Comparison of ENCODE assay signal across 27 cellular contexts in the genomic region with DNA sequence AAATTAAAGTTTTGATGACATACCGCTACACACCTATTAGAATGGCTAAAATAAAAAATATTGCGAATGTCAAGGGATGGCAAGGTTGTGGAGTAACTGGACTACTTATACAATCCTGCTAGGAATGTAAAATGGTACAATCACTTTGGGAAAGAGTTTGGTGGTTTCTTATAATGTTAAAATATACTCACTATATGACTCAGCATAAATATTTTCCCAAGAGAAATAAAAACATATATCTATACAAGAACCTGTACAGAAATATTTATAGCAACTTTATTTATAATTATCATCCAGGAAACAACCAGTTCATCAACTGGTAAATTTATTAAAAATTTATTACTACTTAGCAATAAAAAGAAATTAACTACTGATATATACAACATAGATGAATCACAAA.
DNase-seq lines count a peak whose midpoint lies in the region; ATAC-seq, FAIRE-seq and TF ChIP-seq lines count a peak whose summit lies in the region.
"Had no signal": no experiment of that assay in that cellular context is flagged by ENCODE, and none has a peak within 500 bp of the region (broad histone marks: within the 10 kb centered on the region; RNA-seq: fewer than 3 reads in every experiment).

No MANE protein-coding gene starts in this region.

- H3K27me3 Mint-ChIP-seq in activated T-helper 1 cell treated with anti-CD3 and anti-CD28 coated beads, Interleukin-12 subunit alpha, Interleukin-12 subunit beta, Interleukin-2, Interleukin-4 antibody, amounts not matched to agents 30 ng/mL and 10 ng/mL and 1 ng/mL, durations not matched to agents 14 hours and 24 hours and 36 hours (ENCODE audit: insufficient read depth) = no peaks in the 10 kb centered on the region
- H3K27me3 Mint-ChIP-seq: CD4-positive, alpha-beta memory T cell; CD4-positive, CD25-positive, alpha-beta regulatory T cell; CD8-positive, alpha-beta memory T cell had no signal

- TF ChIP-seq EP300 in HepG2 (IDR thresholded peaks at IDR 0.05; ENCODE audit: low read depth in 2 of 2, low read length in 2 of 2) (no peak), HepG2 (CRISPR knock-in tag; IDR thresholded peaks at IDR 0.05; ENCODE audit: borderline replicate concordance) (no peak)

- H3K36me3 ChIP-seq in HepG2 (replicated peaks in 1 of 2; ENCODE audit: control insufficient read depth in 1 of 2, insufficient read depth in 2 of 2, low read length in 2 of 2) = no peaks in the 10 kb centered on the region
- H3K36me3 ChIP-seq in right lobe of liver = no peaks in the 10 kb centered on the region
- H3K36me3 ChIP-seq in IMR-90 (ENCODE audit: control insufficient read depth, insufficient read depth, low read length) = no peaks in the 10 kb centered on the region
- no peaks in the 10 kb centered on the region for H3K36me3 ChIP-seq in pancreas
- H3K36me3 ChIP-seq: BE2C, BLaER1 had no signal

- H4K5ac ChIP-seq in IMR-90 (ENCODE audit: low read depth, low read length) = no peak overlapping the region

- H3K27ac ChIP-seq in HepG2 (ENCODE audit: extremely low read length, insufficient read depth, low read length) (no peak overlapping the region), right lobe of liver (no peak overlapping the region), IMR-90 (ENCODE audit: insufficient read depth, low read length) (no peak overlapping the region), pancreas (no peak overlapping the region)
- H3K27ac ChIP-seq: BLaER1 had no signal

- H3K79me1 ChIP-seq in IMR-90 (ENCODE audit: low read depth in 1 of 2, low read length in 2 of 2) = no peaks in the 10 kb centered on the region

- H3K9me3 Mint-ChIP-seq in activated T-helper 1 cell treated with anti-CD3 and anti-CD28 coated beads, Interleukin-12 subunit alpha, Interleukin-12 subunit beta, Interleukin-2, Interleukin-4 antibody, amounts not matched to agents 30 ng/mL and 10 ng/mL and 1 ng/mL, durations not matched to agents 14 hours and 24 hours and 36 hours = no peaks in the 10 kb centered on the region
- H3K9me3 Mint-ChIP-seq: CD4-positive, alpha-beta memory T cell; CD8-positive, alpha-beta memory T cell had no signal

- no peak for FAIRE-seq in HepG2 (lab: Jason Lieb, UNC)
- FAIRE-seq in colon (lab: Jason Lieb, UNC) = peak; percentile 21
- peak; percentile 34 for FAIRE-seq in pancreas (lab: Jason Lieb, UNC)
- FAIRE-seq: GM12878, GM12892, GM18507 had no signal

- no peak overlapping the region for H3K56ac ChIP-seq in IMR-90 (ENCODE audit: extremely low read depth, insufficient read depth, low read length)

- TF ChIP-seq POLR2A in HepG2 (IDR thresholded peaks at IDR 0.05; ENCODE audit: insufficient read depth in 1 of 2, low read depth in 2 of 2, low read length in 2 of 2) (no peak), right lobe of liver (IDR thresholded peaks at IDR 0.05) (no peak), IMR-90 (IDR thresholded peaks at IDR 0.05; ENCODE audit: low read depth, low read length) (no peak)

- CTCF ChIA-PET in HepG2 (lab: Yijun Ruan, JAX; ENCODE audit: low intra/inter-chr PET ratio, low total read pairs) = no interaction called here
- CTCF ChIA-PET in IMR-90 (lab: Yijun Ruan, JAX) = no interaction called here

- H2AK9ac ChIP-seq in IMR-90 (replicated peaks; ENCODE audit: low read depth, low read length, poor library complexity) = no peak overlapping the region

- H3K4me3 ChIP-seq in HepG2 (replicated peaks in 1 of 3; ENCODE audit: insufficient read depth in 1 of 3, low read depth in 2 of 3, low read length in 3 of 3) (no peak overlapping the region), right lobe of liver (no peak overlapping the region), IMR-90 (ENCODE audit: insufficient read depth, low read depth, low read length) (no peak overlapping the region), pancreas (no peak overlapping the region)
- H3K4me3 ChIP-seq: BLaER1, GM12878 had no signal

- H3K27me3 ChIP-seq in HepG2 (ENCODE audit: control insufficient read depth in 1 of 2, insufficient read depth in 2 of 2, low read length in 2 of 2) (no peaks in the 10 kb centered on the region), right lobe of liver (no peaks in the 10 kb centered on the region), IMR-90 (ENCODE audit: control insufficient read depth, insufficient read depth, low read length) (no peaks in the 10 kb centered on the region), pancreas (no peaks in the 10 kb centered on the region)
- H3K27me3 ChIP-seq: BE2C, BLaER1 had no signal

- dilution Hi-C loops in IMR-90 (cut with HindIII; ENCODE audit: low sequenced_read_pairs, unreplicated experiment) = no loop called here

- H4K20me1 ChIP-seq in HepG2 (ENCODE audit: insufficient read depth, low read length) (no peaks in the 10 kb centered on the region), IMR-90 (ENCODE audit: insufficient read depth, low read length) (no peaks in the 10 kb centered on the region)
- H4K20me1 ChIP-seq: BLaER1 had no signal

- no peak overlapping the region for H2BK15ac ChIP-seq in IMR-90 (ENCODE audit: low read depth, low read length)

- TF ChIP-seq RAD21 in HepG2 (CRISPR knock-in tag; IDR thresholded peaks at IDR 0.05) (no peak), IMR-90 (IDR thresholded peaks at IDR 0.05; ENCODE audit: low read length) (no peak)

- H3K9me3 ChIP-seq in HepG2 (ENCODE audit: low read length) (no peaks in the 10 kb centered on the region), right lobe of liver (no peaks in the 10 kb centered on the region), IMR-90 (ENCODE audit: control insufficient read depth, insufficient read depth, low read length) (no peaks in the 10 kb centered on the region), pancreas (no peaks in the 10 kb centered on the region)
- H3K9me3 ChIP-seq: BE2C, BLaER1 had no signal

- no peak overlapping the region for H4K8ac ChIP-seq in IMR-90 (ENCODE audit: low read depth in 2 of 2, low read length in 2 of 2)

- H2BK5ac ChIP-seq in IMR-90 (ENCODE audit: low read depth, low read length, poor library complexity, severe bottlenecking) = no peak overlapping the region

- no peak overlapping the region for H3K4ac ChIP-seq in IMR-90 (ENCODE audit: low read depth, low read length)

- no peak overlapping the region for H4K91ac ChIP-seq in IMR-90 (ENCODE audit: insufficient read depth, low read depth, low read length)

- DNase-seq in HepG2 (ENCODE audit: low spot score) (no peak), right lobe of liver (no peak), IMR-90 (no peak), pancreas (no peak)
- DNase-seq in activated T-helper 1 cell treated with anti-CD3 and anti-CD28 coated beads, Interleukin-12 subunit alpha, Interleukin-12 subunit beta, Interleukin-2, Interleukin-4 antibody, amounts not matched to agents 30 ng/mL and 10 ng/mL and 1 ng/mL, durations not matched to agents 14 hours and 24 hours and 36 hours (ENCODE audit: low spot score) = no peak
- DNase-seq: ACHN; BE2C; C1 segment of cervical spinal cord; CD4-positive, alpha-beta memory T cell; CD4-positive, CD25-positive, alpha-beta regulatory T cell; CD8-positive, alpha-beta memory T cell; COR-L47; DMS 273 treated with DMSO at 0.1 percent for 48 hours; DMS153; DMS53; DMS79; DND-41; EL; GDM1 had no signal

- TF ChIP-seq CTCF in HepG2 (CRISPR knock-in tag; IDR thresholded peaks at IDR 0.05) (no peak), right lobe of liver (IDR thresholded peaks at IDR 0.05) (no peak), IMR-90 (conservative IDR thresholded peaks at IDR 0.05; ENCODE audit: low read depth, low read length) (no peak), pancreas (IDR thresholded peaks at IDR 0.05) (no peak)

- H3K9ac ChIP-seq in HepG2 (ENCODE audit: insufficient read depth, low read depth, low read length) (no peak overlapping the region), IMR-90 (ENCODE audit: low read depth, low read length) (no peak overlapping the region)
- H3K9ac ChIP-seq: BLaER1 had no signal

- H2AFZ ChIP-seq in HepG2 (ENCODE audit: low read length) (no peak overlapping the region), IMR-90 (replicated peaks; ENCODE audit: low read length, poor library complexity) (no peak overlapping the region)

- POLR2A ChIA-PET in HepG2 (lab: Yijun Ruan, JAX) = no interaction called here
- POLR2A ChIA-PET in IMR-90 (lab: Charles Lee; ENCODE audit: unreplicated experiment) = no interaction called here

- no peak overlapping the region for H2AK5ac ChIP-seq in IMR-90 (ENCODE audit: low read depth, low read length)

- no peak overlapping the region for H3K27ac Mint-ChIP-seq in activated T-helper 1 cell treated with anti-CD3 and anti-CD28 coated beads, Interleukin-12 subunit alpha, Interleukin-12 subunit beta, Interleukin-2, Interleukin-4 antibody, amounts not matched to agents 30 ng/mL and 10 ng/mL and 1 ng/mL, durations not matched to agents 14 hours and 24 hours and 36 hours
- H3K27ac Mint-ChIP-seq: CD14-positive monocyte; CD4-positive, alpha-beta memory T cell; CD4-positive, CD25-positive, alpha-beta regulatory T cell had no signal

- no peak overlapping the region for H3K18ac ChIP-seq in IMR-90 (ENCODE audit: low read depth, low read length)

- ATAC-seq in HepG2 (no peak), right lobe of liver (no peak), IMR-90 (ENCODE audit: low read depth) (no peak), pancreas (no peak), GM21390 (IDR thresholded peaks at IDR 0.05; ENCODE audit: unreplicated experiment) (no peak), GM21576 (IDR thresholded peaks at IDR 0.05; ENCODE audit: unreplicated experiment) (no peak)
- ATAC-seq: GM12878 had no signal

- H3K9me1 ChIP-seq in IMR-90 (ENCODE audit: insufficient read depth, low read length) = no peaks in the 10 kb centered on the region

- intact Hi-C loops in HepG2 (cut with micrococcal nuclease; ENCODE audit: unreplicated experiment) (no loop called here), right lobe of liver (cut with DNase I) (no loop called here), IMR-90 (cut with micrococcal nuclease) (no loop called here), pancreas (cut with DNase I) (no loop called here)
- intact Hi-C loops in activated T-helper 1 cell treated with anti-CD3 and anti-CD28 coated beads, Interleukin-12 subunit alpha, Interleukin-12 subunit beta, Interleukin-2, Interleukin-4 antibody, amounts not matched to agents 30 ng/mL and 10 ng/mL and 1 ng/mL, durations not matched to agents 14 hours and 24 hours and 36 hours (cut with micrococcal nuclease) = no loop called here

- H3K4me2 ChIP-seq in HepG2 (ENCODE audit: low read depth, low read length) = no peak overlapping the region
- no peak overlapping the region for H3K4me2 ChIP-seq in IMR-90 (ENCODE audit: low read depth, low read length)
- H3K4me2 ChIP-seq: BLaER1 had no signal

- 98% methylated on average over 2 of the region's 2 CpGs for whole genome bisulfite sequencing in HepG2 (ENCODE audit: low lambda C conversion rate)
- 94% methylated on average over 2 of the region's 2 CpGs for WGBS in right lobe of liver (ENCODE audit: insufficient coverage, low coverage, low lambda C conversion rate, missing lambda C conversion rate)
- no CpG with 5 or more reads among the region's 2 CpGs for WGBS in IMR-90 (ENCODE audit: extremely low coverage in 2 of 2, insufficient read length in 1 of 2), 2 experiments
- 95 to 98% methylated on average over 2 of the region's 2 CpGs for WGBS in pancreas, 2 donors

- no peaks in the 10 kb centered on the region for H3K79me2 ChIP-seq in HepG2 (ENCODE audit: insufficient read depth, low read length)

- H3K23ac ChIP-seq in IMR-90 (ENCODE audit: low read depth, low read length) = no peak overlapping the region

- H2BK20ac ChIP-seq in IMR-90 (ENCODE audit: low read depth, low read length) = no peak overlapping the region

- no peaks in the 10 kb centered on the region for H3K36me3 Mint-ChIP-seq in activated T-helper 1 cell treated with anti-CD3 and anti-CD28 coated beads, Interleukin-12 subunit alpha, Interleukin-12 subunit beta, Interleukin-2, Interleukin-4 antibody, amounts not matched to agents 30 ng/mL and 10 ng/mL and 1 ng/mL, durations not matched to agents 14 hours and 24 hours and 36 hours (ENCODE audit: low read depth)
- H3K36me3 Mint-ChIP-seq: CD4-positive, CD25-positive, alpha-beta regulatory T cell had no signal

- no peak overlapping the region for H3K14ac ChIP-seq in IMR-90 (replicated peaks; ENCODE audit: low read depth, low read length)

- no peak overlapping the region for H2BK120ac ChIP-seq in IMR-90 (ENCODE audit: low read depth, low read length)

- H3K4me1 Mint-ChIP-seq in activated T-helper 1 cell treated with anti-CD3 and anti-CD28 coated beads, Interleukin-12 subunit alpha, Interleukin-12 subunit beta, Interleukin-2, Interleukin-4 antibody, amounts not matched to agents 30 ng/mL and 10 ng/mL and 1 ng/mL, durations not matched to agents 14 hours and 24 hours and 36 hours (ENCODE audit: low read depth) = no peaks in the 10 kb centered on the region
- H3K4me1 Mint-ChIP-seq: CD14-positive monocyte; CD4-positive, alpha-beta memory T cell; CD8-positive, alpha-beta memory T cell had no signal

- no peak overlapping the region for H3K4me3 Mint-ChIP-seq in activated T-helper 1 cell treated with anti-CD3 and anti-CD28 coated beads, Interleukin-12 subunit alpha, Interleukin-12 subunit beta, Interleukin-2, Interleukin-4 antibody, amounts not matched to agents 30 ng/mL and 10 ng/mL and 1 ng/mL, durations not matched to agents 14 hours and 24 hours and 36 hours
- H3K4me3 Mint-ChIP-seq: CD14-positive monocyte; CD4-positive, alpha-beta memory T cell; CD4-positive, CD25-positive, alpha-beta regulatory T cell; CD8-positive, alpha-beta memory T cell had no signal

- BruUV-seq in HepG2 (replicated peaks; lab: Mats Ljungman, UMichigan) = no TSS peak
- no TSS peak for BruUV-seq in IMR-90 (replicated peaks; lab: Mats Ljungman, UMichigan)

- in situ Hi-C loops in HepG2 (cut with HindIII; ENCODE audit: extremely low pct_ligation_motif_present, low pct_unique_long_range_greater_than_20kb) = no loop called here
- in situ Hi-C loops in IMR-90 (cut with MboI; ENCODE audit: low sequenced_read_pairs) = no loop called here

- H3K4me1 ChIP-seq in HepG2 (ENCODE audit: insufficient read depth, low read length) (no peaks in the 10 kb centered on the region), right lobe of liver (no peaks in the 10 kb centered on the region), IMR-90 (ENCODE audit: control insufficient read depth, insufficient read depth, low read length) (no peaks in the 10 kb centered on the region), pancreas (no peaks in the 10 kb centered on the region)
- H3K4me1 ChIP-seq: BLaER1 had no signal
